Comparison of ENCODE assay signal across 20 cellular contexts in genomic region chr12:64480148-64480547, GRCh38. TPM values are rescaled to one million over a fixed set of nuclear protein-coding genes. Genes with fewer than 3 reads are reported as not detected.
DNase-seq lines count a peak whose midpoint lies in the region; ATAC-seq and TF ChIP-seq lines count a peak whose summit lies in the region.
"Had no signal": no experiment of that assay in that cellular context is flagged by ENCODE, and none has a peak within 500 bp of the region (broad histone marks: within the 10 kb centered on the region; RNA-seq: fewer than 3 reads in every experiment).

No MANE protein-coding gene starts in this region.

- H3K36me3 Mint-ChIP-seq in MCF 10A (ENCODE audit: insufficient read depth, unreplicated experiment) (peaks cover 80% of the 10 kb centered on the region), immature natural killer cell (peaks cover 24 to 36% (median 30%) of the 10 kb centered on the region in 3 donors)

- TF ChIP-seq POLR2A in breast epithelium (IDR thresholded peaks at IDR 0.05), result no peak

- no peak overlapping the region for H3K27ac ChIP-seq in breast epithelium
- H3K27ac ChIP-seq: C4-2B, SJCRH30 had no signal

- TF ChIP-seq CTCF in MCF 10A (IDR thresholded peaks at IDR 0.05; ENCODE audit: unreplicated experiment) (no peak), breast epithelium (IDR thresholded peaks at IDR 0.05) (no peak), fibroblast of mammary gland (conservative IDR thresholded peaks at IDR 0.05; ENCODE audit: control insufficient read depth, insufficient read depth, low read depth, low read length) (no peak), omental fat pad (IDR thresholded peaks at IDR 0.05) (no peak)

- no peak for ATAC-seq in omental fat pad (ENCODE audit: low FRiP score)
- ATAC-seq: GM23338, PC-3 had no signal

- intact Hi-C loops in MCF 10A (cut with micrococcal nuclease) (loop anchor here (10.0 kb wide), 1 partner anchor 65 kb away; no protein-coding TSS in a partner anchor), breast epithelium (cut with DNase I; ENCODE audit: low total_unique reads) (no loop called here)

- no peaks in the 10 kb centered on the region for H3K4me1 ChIP-seq in breast epithelium
- H3K4me1 ChIP-seq: SJCRH30 had no signal

- H3K9me3 Mint-ChIP-seq in MCF 10A (ENCODE audit: unreplicated experiment) (peaks cover 5% of the 10 kb centered on the region), immature natural killer cell (peaks cover 0 to 4% (median 0%) of the 10 kb centered on the region in 6 donors)

- H3K36me3 ChIP-seq in breast epithelium, result peaks cover 6% of the 10 kb centered on the region

- H3K4me3 Mint-ChIP-seq in MCF 10A (ENCODE audit: unreplicated experiment) (no peak overlapping the region), immature natural killer cell (no peak overlapping the region)
- H3K4me3 Mint-ChIP-seq: GM23338 had no signal

- POLR2A ChIA-PET in MCF 10A (lab: Yijun Ruan, JAX), result no interaction called here

- DNase-seq in MCF 10A (ENCODE audit: unreplicated experiment) (peak; percentile 11), breast epithelium (ENCODE audit: low spot score in 2 of 2) (no peak), LHCN-M2 (ENCODE audit: low read depth) (peak; percentile 16), fibroblast of mammary gland (ENCODE audit: low read depth) (peak; percentile 72), iPS-NIHi7 (ENCODE audit: extremely low spot score) (no peak), Ammon's horn (ENCODE audit: low spot score) (no peak), omental fat pad (ENCODE audit: low spot score) (no peak), immature natural killer cell (no peak)
- DNase-seq: 8988T, DMS 273 treated with DMSO at 0.1 percent for 48 hours, KG1, NCI-H1048, NCI-H146, NCI-H2081 treated with DMSO at 0.1 percent for 48 hours, NCI-H510A treated with DMSO at 0.1 percent for 48 hours, NCI-H82, PC-3, SJCRH30 had no signal

- H3K27ac Mint-ChIP-seq in MCF 10A (ENCODE audit: low read depth, unreplicated experiment) (no peak overlapping the region), immature natural killer cell (peak overlapping the region in 1 of 6 donors; percentile 39)
- H3K27ac Mint-ChIP-seq: GM23338 had no signal

- BruUV-seq in MCF 10A (replicated peaks; lab: Mats Ljungman, UMichigan), result no TSS peak

- H3K27me3 ChIP-seq in breast epithelium, result no peaks in the 10 kb centered on the region
- H3K27me3 ChIP-seq: SJCRH30 had no signal

- peaks cover 0 to 6% of the 10 kb centered on the region in 2 donors for H3K9me3 ChIP-seq in breast epithelium

- H3K4me3 ChIP-seq in breast epithelium (no peak overlapping the region), fibroblast of mammary gland (ENCODE audit: control insufficient read depth, low read depth, low read length) (no peak overlapping the region)
- H3K4me3 ChIP-seq: GM23338, SJCRH30 had no signal

- no peaks in the 10 kb centered on the region for H3K4me1 Mint-ChIP-seq in MCF 10A (ENCODE audit: insufficient read depth, unreplicated experiment)
- peaks cover 9 to 27% of the 10 kb centered on the region in 2 donors for H3K4me1 Mint-ChIP-seq in immature natural killer cell
- H3K4me1 Mint-ChIP-seq: GM23338 had no signal

- CTCF ChIA-PET in MCF 10A (lab: Yijun Ruan, JAX), result no interaction called here

- H3K27me3 Mint-ChIP-seq in MCF 10A (ENCODE audit: insufficient read depth, unreplicated experiment), result no peaks in the 10 kb centered on the region
- H3K27me3 Mint-ChIP-seq in immature natural killer cell (ENCODE audit: low read depth in 3 of 3), result peaks cover 0 to 4% (median 0%) of the 10 kb centered on the region in 3 donors

RNA-seq across cellular contexts. Expression of gene TBK1, which starts 28.2 kb away (rescaled TPM):
- 19.6 and 23.0 TPM in 2 replicates for total RNA-seq in MCF 10A (2022)
- total RNA-seq in breast epithelium, result 10 to 100 TPM; 27.7 to 43.9 (median 40.6) TPM
- total RNA-seq in LHCN-M2 (2014; rRNA removed), result 33.7 and 34.7 TPM in 2 replicates
- 8.8 TPM for polyA plus RNA-seq in LHCN-M2 (2012)
- total RNA-seq in omental fat pad, result 10 to 100 TPM; 20.4 to 33.9 (median 27.4) TPM
- polyA plus RNA-seq in immature natural killer cell, result 10 to 100 TPM; 27.2 to 36.9 (median 29.2) TPM

Comparison
In these comparisons a context has a peak if more than half of its experiments do, and no peak if none do; other contexts are left out.
1. DNase-seq: peak in MCF 10A (single experiment), LHCN-M2 (single experiment) and fibroblast of mammary gland (single experiment); none in breast epithelium (0 of 2), iPS-NIHi7 (single experiment), Ammon's horn (single experiment), omental fat pad (single experiment) and immature natural killer cell (0 of 3).